ENCODE assay signal across 9 cellular contexts in the genomic region with DNA sequence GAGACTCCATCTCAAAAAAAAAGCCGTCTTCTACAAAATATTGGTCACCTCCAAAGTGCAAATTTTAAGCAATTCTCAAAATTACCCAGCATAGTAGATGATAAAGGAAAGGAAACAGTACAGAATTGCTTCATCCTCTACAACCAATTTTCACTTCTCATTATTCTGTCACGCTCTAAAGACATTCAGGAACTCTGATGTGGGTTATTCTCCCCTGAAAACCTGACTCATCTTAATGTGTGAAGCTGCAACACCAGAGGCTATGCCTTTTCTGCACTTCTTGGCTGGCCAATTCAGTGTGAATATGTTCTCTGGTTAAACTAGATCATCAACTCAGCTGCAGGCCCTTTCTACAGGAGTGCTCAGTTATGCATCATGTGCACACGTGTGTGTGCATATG. TPM values are rescaled to one million over a fixed set of nuclear protein-coding genes. Genes with fewer than 3 reads are reported as not detected.
DNase-seq lines count a peak whose midpoint lies in the region; ATAC-seq and TF ChIP-seq lines count a peak whose summit lies in the region.
"Had no signal": no experiment of that assay in that cellular context is flagged by ENCODE, and none has a peak within 500 bp of the region (broad histone marks: within the 10 kb centered on the region; RNA-seq: fewer than 3 reads in every experiment).

No MANE protein-coding gene starts in this region.

- intact Hi-C loops in prostate gland (cut with DNase I), result no loop called here

- no peaks in the 10 kb centered on the region for H3K79me2 ChIP-seq in MM.1S (ENCODE audit: low read length)

- peaks cover 65% of the 10 kb centered on the region for H3K4me1 Mint-ChIP-seq in activated T-cell treated with anti-CD3 and anti-CD28 coated beads, Interleukin-2, amount 50 U/mL, for 72 hours (ENCODE audit: low read depth)
- H3K4me1 Mint-ChIP-seq in stimulated activated effector memory CD8-positive, alpha-beta T cell treated with anti-CD3 and anti-CD28 coated beads, Interleukin-12 subunit alpha, Interleukin-12 subunit beta, amount 100 ng/mL, for 72 hours, result peaks cover 87% of the 10 kb centered on the region

- H3F3A ChIP-seq in MM.1S (ENCODE audit: insufficient read depth, low read length), result no peaks in the 10 kb centered on the region

- H3K4me2 ChIP-seq in MM.1S (ENCODE audit: low read depth, low read length), result no peak overlapping the region

- 77% methylated on average over 3 of the region's 3 CpGs for WGBS in prostate gland

- ATAC-seq in GM19397 (IDR thresholded peaks at IDR 0.05; ENCODE audit: unreplicated experiment) (peak; percentile 92), HG03354 (IDR thresholded peaks at IDR 0.05; ENCODE audit: poor library complexity, severe bottlenecking, unreplicated experiment) (peak; percentile 96)
- ATAC-seq in activated T-cell treated with anti-CD3 and anti-CD28 coated beads, Interleukin-2, amount 50 U/mL, for 72 hours (replicated peaks in 1 of 2), result peak; percentile 82 to 84
- peak; percentile 92 for ATAC-seq in stimulated activated effector memory CD8-positive, alpha-beta T cell treated with anti-CD3 and anti-CD28 coated beads, Interleukin-12 subunit alpha, Interleukin-12 subunit beta, amount 100 ng/mL, for 72 hours

- peaks cover 2% of the 10 kb centered on the region for H3K4me1 ChIP-seq in prostate gland (replicated peaks)
- no peaks in the 10 kb centered on the region for H3K4me1 ChIP-seq in MM.1S (ENCODE audit: low read length)

- H4K20me1 ChIP-seq in MM.1S (ENCODE audit: insufficient read depth, low read length), result no peaks in the 10 kb centered on the region

- peak overlapping the region; percentile 10 to 63 for H3K4me3 Mint-ChIP-seq in activated T-cell treated with anti-CD3 and anti-CD28 coated beads, Interleukin-2, amount 50 U/mL, for 72 hours
- peak overlapping the region; percentile 55 for H3K4me3 Mint-ChIP-seq in stimulated activated effector memory CD8-positive, alpha-beta T cell treated with anti-CD3 and anti-CD28 coated beads, Interleukin-12 subunit alpha, Interleukin-12 subunit beta, amount 100 ng/mL, for 72 hours

- peak overlapping the region; percentile 5 for H3K27ac Mint-ChIP-seq in activated T-cell treated with anti-CD3 and anti-CD28 coated beads, Interleukin-2, amount 50 U/mL, for 72 hours
- H3K27ac Mint-ChIP-seq in stimulated activated effector memory CD8-positive, alpha-beta T cell treated with anti-CD3 and anti-CD28 coated beads, Interleukin-12 subunit alpha, Interleukin-12 subunit beta, amount 100 ng/mL, for 72 hours, result peak overlapping the region; percentile 0

- no peak overlapping the region for H3K4me3 ChIP-seq in prostate gland
- H3K4me3 ChIP-seq in MM.1S (ENCODE audit: low read length), result no peak overlapping the region

- no peak overlapping the region for H2AFZ ChIP-seq in MM.1S (ENCODE audit: low read length)

- no peak for TF ChIP-seq CTCF in prostate gland (IDR thresholded peaks at IDR 0.05)
- no peak for TF ChIP-seq CTCF in MM.1S (IDR thresholded peaks at IDR 0.05; ENCODE audit: low read length)

- no peaks in the 10 kb centered on the region for H3K27me3 Mint-ChIP-seq in activated T-cell treated with anti-CD3 and anti-CD28 coated beads, Interleukin-2, amount 50 U/mL, for 72 hours (ENCODE audit: low read depth)

- TF ChIP-seq POLR2A in prostate gland (IDR thresholded peaks at IDR 0.05), result no peak

- H3K36me3 ChIP-seq in prostate gland (no peaks in the 10 kb centered on the region), MM.1S (replicated peaks; ENCODE audit: insufficient read depth, low read length) (no peaks in the 10 kb centered on the region)

- peaks cover 10 to 31% of the 10 kb centered on the region in 2 donors for H3K36me3 Mint-ChIP-seq in activated T-cell treated with anti-CD3 and anti-CD28 coated beads, Interleukin-2, amount 50 U/mL, for 72 hours (ENCODE audit: insufficient read depth in 2 of 2)
- H3K36me3 Mint-ChIP-seq in stimulated activated effector memory CD8-positive, alpha-beta T cell treated with anti-CD3 and anti-CD28 coated beads, Interleukin-12 subunit alpha, Interleukin-12 subunit beta, amount 100 ng/mL, for 72 hours, result peaks cover 62% of the 10 kb centered on the region

- DNase-seq in GDM1 (lab: John Stamatoyannopoulos, UW), result peak; percentile 10
- peak; percentile 54 to 58 for DNase-seq in activated T-cell treated with anti-CD3 and anti-CD28 coated beads, Interleukin-2, amount 50 U/mL, for 72 hours
- DNase-seq in stimulated activated effector memory CD8-positive, alpha-beta T cell treated with anti-CD3 and anti-CD28 coated beads, Interleukin-12 subunit alpha, Interleukin-12 subunit beta, amount 100 ng/mL, for 72 hours (ENCODE audit: low spot score in 2 of 2), result peak in 1 of 2 donors; percentile 73
- no peak for DNase-seq in prostate gland (ENCODE audit: low spot score)
- DNase-seq in MM.1S, result no peak
- no peak for DNase-seq in NCI-H2029 treated with DMSO at 0.1 percent for 48 hours (lab: John Stamatoyannopoulos, UW)

- no peaks in the 10 kb centered on the region for H3K9me2 ChIP-seq in MM.1S (replicated peaks; ENCODE audit: insufficient read depth, low read length)

- H3K27ac ChIP-seq in prostate gland (no peak overlapping the region), MM.1S (ENCODE audit: low read length) (no peak overlapping the region)

- no peak overlapping the region for H3K9ac ChIP-seq in MM.1S (ENCODE audit: low read length)

- peaks cover 6 to 8% of the 10 kb centered on the region in 2 donors for H3K9me3 Mint-ChIP-seq in activated T-cell treated with anti-CD3 and anti-CD28 coated beads, Interleukin-2, amount 50 U/mL, for 72 hours
- peaks cover 8% of the 10 kb centered on the region for H3K9me3 Mint-ChIP-seq in stimulated activated effector memory CD8-positive, alpha-beta T cell treated with anti-CD3 and anti-CD28 coated beads, Interleukin-12 subunit alpha, Interleukin-12 subunit beta, amount 100 ng/mL, for 72 hours

- H3K9me3 ChIP-seq in prostate gland, result no peaks in the 10 kb centered on the region
- H3K9me3 ChIP-seq in MM.1S (replicated peaks; ENCODE audit: insufficient read depth, low read length), result no peaks in the 10 kb centered on the region

- H3K27me3 ChIP-seq in prostate gland (replicated peaks; ENCODE audit: insufficient read depth) (no peaks in the 10 kb centered on the region), MM.1S (replicated peaks; ENCODE audit: insufficient read depth, low read length) (no peaks in the 10 kb centered on the region)

RNA-seq across cellular contexts. Expression of gene PTGER2, which starts 11.0 kb away (rescaled TPM):
- total RNA-seq in activated T-cell treated with anti-CD3 and anti-CD28 coated beads, Interleukin-2, amount 50 U/mL, for 72 hours, result 1 to 10 TPM; 6.2 to 9.6 TPM
- total RNA-seq in prostate gland, result 1 to 10 TPM; 5.4 to 8.9 TPM
- total RNA-seq: endothelial cell of umbilical vein had no signal

RNA-seq across cellular contexts. Expression of gene PTGDR, which starts 57.6 kb away (rescaled TPM):
- under 1 TPM; 0.19 to 0.60 TPM for total RNA-seq in activated T-cell treated with anti-CD3 and anti-CD28 coated beads, Interleukin-2, amount 50 U/mL, for 72 hours
- under 1 TPM; 0.55 to 0.74 TPM for total RNA-seq in prostate gland
- total RNA-seq: endothelial cell of umbilical vein had no signal

Comparison
In these comparisons a context has a peak if more than half of its experiments do, and no peak if none do; other contexts are left out.
1. DNase-seq: peak in GDM1 (single experiment) and activated T-cell treated with anti-CD3 and anti-CD28 coated beads, Interleukin-2, amount 50 U/mL, for 72 hours (2 of 2); none in prostate gland (single experiment), MM.1S (single experiment) and NCI-H2029 treated with DMSO at 0.1 percent for 48 hours (single experiment).
2. Peak in every context shown above with its lines, with median percentiles within 50 percentile points of each other: ATAC-seq.